Comparison of ENCODE assay signal across 23 cellular contexts in the genomic region with DNA sequence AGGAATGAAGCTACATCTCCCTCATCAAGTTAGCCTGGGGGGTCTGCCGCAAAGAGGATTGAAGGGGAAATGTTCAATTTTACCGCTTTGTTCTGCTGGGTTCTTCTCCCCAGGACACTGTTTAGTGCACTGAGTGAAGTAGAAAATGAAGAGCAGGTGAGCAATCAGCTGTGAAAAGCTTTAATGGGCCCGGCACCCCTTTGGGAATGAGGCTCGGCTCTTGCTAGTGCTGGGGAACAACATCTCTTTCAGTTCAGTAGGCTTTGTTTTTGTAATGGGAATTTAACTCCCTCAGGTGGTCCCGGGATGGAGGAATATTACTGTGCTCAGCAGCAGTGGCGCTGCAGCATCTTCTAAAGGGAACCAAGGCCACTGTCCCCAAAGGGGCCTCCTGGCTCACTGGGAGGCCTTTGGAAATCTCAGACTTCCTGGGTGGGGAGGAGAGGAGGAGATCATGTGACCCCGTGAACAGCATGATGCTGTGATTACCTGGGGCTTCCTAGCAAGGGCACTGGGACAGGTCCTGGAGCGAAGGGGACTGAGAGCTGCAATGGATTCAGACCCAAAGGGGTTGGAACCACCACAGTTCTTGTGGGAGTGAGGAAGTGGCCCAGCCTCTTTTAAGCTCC.
DNase-seq lines count a peak whose midpoint lies in the region; ATAC-seq and TF ChIP-seq lines count a peak whose summit lies in the region.
"Had no signal": no experiment of that assay in that cellular context is flagged by ENCODE, and none has a peak within 500 bp of the region (broad histone marks: within the 10 kb centered on the region; RNA-seq: fewer than 3 reads in every experiment).

No MANE protein-coding gene starts in this region.

- H3K9me1 ChIP-seq in IMR-90 (ENCODE audit: insufficient read depth, low read length), result no peaks in the 10 kb centered on the region; the same call in 1 of the 2 replicates

- BruUV-seq in IMR-90 (replicated peaks; lab: Mats Ljungman, UMichigan), result no TSS peak

- H3K4me1 ChIP-seq in DOHH2 (ENCODE audit: control insufficient read depth, low read length), result peaks cover 16% of the 10 kb centered on the region
- no peaks in the 10 kb centered on the region for H3K4me1 ChIP-seq in IMR-90 (ENCODE audit: control insufficient read depth, insufficient read depth, low read length)
- no peaks in the 10 kb centered on the region for H3K4me1 ChIP-seq in esophagus squamous epithelium
- H3K4me1 ChIP-seq: lower lobe of right lung, tibial nerve had no signal

- peak overlapping the region; percentile 75 for H2AK9ac ChIP-seq in IMR-90 (replicated peaks; ENCODE audit: low read depth, low read length, poor library complexity)

- no peak overlapping the region for H3K27ac ChIP-seq in DOHH2 (ENCODE audit: low read depth, low read length)
- H3K27ac ChIP-seq in IMR-90 (ENCODE audit: insufficient read depth, low read length), result no peak overlapping the region
- H3K27ac ChIP-seq in esophagus squamous epithelium, result no peak overlapping the region
- H3K27ac ChIP-seq: epithelial cell of prostate, lower lobe of right lung, tibial nerve had no signal

- no peak overlapping the region for H2AK5ac ChIP-seq in IMR-90 (ENCODE audit: low read depth, low read length)

- H3K23ac ChIP-seq in IMR-90 (ENCODE audit: low read depth, low read length), result no peak overlapping the region

- H3K36me3 ChIP-seq in DOHH2 (ENCODE audit: control insufficient read depth, low read length) (no peaks in the 10 kb centered on the region), IMR-90 (ENCODE audit: control insufficient read depth, insufficient read depth, low read length) (no peaks in the 10 kb centered on the region), esophagus squamous epithelium (no peaks in the 10 kb centered on the region)
- H3K36me3 ChIP-seq: lower lobe of right lung, tibial nerve had no signal

- H3K14ac ChIP-seq in IMR-90 (replicated peaks; ENCODE audit: low read depth, low read length), result no peak overlapping the region

- H2BK5ac ChIP-seq in IMR-90 (ENCODE audit: low read depth, low read length, poor library complexity, severe bottlenecking), result no peak overlapping the region

- no peaks in the 10 kb centered on the region for H3K79me2 ChIP-seq in DOHH2 (ENCODE audit: control insufficient read depth, low read length)

- no peak overlapping the region for H2BK120ac ChIP-seq in IMR-90 (ENCODE audit: low read depth, low read length)

- H3F3A ChIP-seq in DOHH2 (ENCODE audit: control insufficient read depth, insufficient read depth), result no peaks in the 10 kb centered on the region

- no peak overlapping the region for H4K8ac ChIP-seq in IMR-90 (ENCODE audit: low read depth in 2 of 2, low read length in 2 of 2)

- no peak overlapping the region for H4K91ac ChIP-seq in IMR-90 (ENCODE audit: insufficient read depth, low read depth, low read length)

- CTCF ChIA-PET in IMR-90 (lab: Yijun Ruan, JAX), result no interaction called here

- no peak overlapping the region for H2BK15ac ChIP-seq in IMR-90 (ENCODE audit: low read depth, low read length)

- no peak overlapping the region for H3K4ac ChIP-seq in IMR-90 (ENCODE audit: low read depth, low read length)

- TF ChIP-seq CTCF in DOHH2 (IDR thresholded peaks at IDR 0.05; ENCODE audit: low read depth, low read length, poor library complexity, severe bottlenecking) (no peak), IMR-90 (conservative IDR thresholded peaks at IDR 0.05; ENCODE audit: low read depth, low read length) (no peak), esophagus squamous epithelium (IDR thresholded peaks at IDR 0.05) (no peak)

- no peak overlapping the region for H4K5ac ChIP-seq in IMR-90 (ENCODE audit: low read depth, low read length)

- H3K9me2 ChIP-seq in DOHH2 (replicated peaks; ENCODE audit: control insufficient read depth, low read length), result no peaks in the 10 kb centered on the region
- H3K9me2 ChIP-seq: SK-N-SH had no signal

- POLR2A ChIA-PET in IMR-90 (lab: Charles Lee; ENCODE audit: unreplicated experiment), result no interaction called here

- H2BK20ac ChIP-seq in IMR-90 (ENCODE audit: low read depth, low read length), result no peak overlapping the region

- no peaks in the 10 kb centered on the region for H3K79me1 ChIP-seq in IMR-90 (ENCODE audit: low read depth in 1 of 2, low read length in 2 of 2)

- H3K27me3 ChIP-seq in DOHH2 (ENCODE audit: control insufficient read depth, low read length) (no peaks in the 10 kb centered on the region), IMR-90 (ENCODE audit: control insufficient read depth, insufficient read depth, low read length) (peaks cover 19% of the 10 kb centered on the region), esophagus squamous epithelium (peaks cover 0 to 3% (median 0%) of the 10 kb centered on the region in 4 donors)

- peak overlapping the region; percentile 67 for H2AFZ ChIP-seq in IMR-90 (replicated peaks; ENCODE audit: low read length, poor library complexity)

- peak overlapping the region; percentile 42 for H3K4me2 ChIP-seq in DOHH2 (ENCODE audit: low read length)
- no peak overlapping the region for H3K4me2 ChIP-seq in IMR-90 (ENCODE audit: low read depth, low read length)
- H3K4me2 ChIP-seq: SK-N-SH had no signal

- intact Hi-C loops in IMR-90 (cut with micrococcal nuclease) (no loop called here), esophagus squamous epithelium (cut with DNase I) (no loop called here)

- in situ Hi-C loops in IMR-90 (cut with MboI; ENCODE audit: low sequenced_read_pairs), result no loop called here

- no peak for TF ChIP-seq POLR2A in IMR-90 (IDR thresholded peaks at IDR 0.05; ENCODE audit: low read depth, low read length)
- TF ChIP-seq POLR2A in esophagus squamous epithelium (IDR thresholded peaks at IDR 0.05), result no peak

- dilution Hi-C loops in IMR-90 (cut with HindIII; ENCODE audit: low sequenced_read_pairs, unreplicated experiment), result no loop called here

- H3K9ac ChIP-seq in IMR-90 (ENCODE audit: low read depth, low read length), result no peak overlapping the region
- H3K9ac ChIP-seq: SK-N-SH had no signal

- no peak for DNase-seq in IMR-90
- DNase-seq in NCI-H345 treated with DMSO at 0.1 percent for 48 hours (lab: John Stamatoyannopoulos, UW; ENCODE audit: unreplicated experiment), result peak; percentile 58
- peak; percentile 64 for DNase-seq in iPS-NIHi7 (ENCODE audit: extremely low spot score)
- no peak for DNase-seq in esophagus squamous epithelium (lab: John Stamatoyannopoulos, UW)
- DNase-seq in HT-29 (ENCODE audit: low spot score), result no peak
- DNase-seq: activated CD4-positive, alpha-beta T cell treated with anti-CD3 and anti-CD28 coated beads, Interleukin-2, amount 10 ng/mL, durations not matched to agents 7 days and 5 days; CD4-positive, alpha-beta memory T cell; foreskin fibroblast; GF-D8; hippocampal formation; kidney; lower lobe of right lung; NCI-H1092 treated with DMSO at 0.1 percent for 48 hours; NCI-H446 treated with DMSO at 0.1 percent for 48 hours; SK-N-SH; stimulated activated CD4-positive, alpha-beta T cell treated with anti-CD3 and anti-CD28 coated beads, Interleukin-4, amount 100 ng/mL, for 4 hours; stimulated activated naive CD8-positive, alpha-beta T cell treated with anti-CD3 and anti-CD28 coated beads, Interleukin-15, amount 100 ng/mL, for 72 hours had no signal

- no peaks in the 10 kb centered on the region for H4K20me1 ChIP-seq in DOHH2 (ENCODE audit: control insufficient read depth, insufficient read depth, low read depth, low read length)
- no peaks in the 10 kb centered on the region for H4K20me1 ChIP-seq in IMR-90 (ENCODE audit: insufficient read depth, low read length)

- no peak overlapping the region for H3K18ac ChIP-seq in IMR-90 (ENCODE audit: low read depth, low read length)

- H3K4me3 ChIP-seq in DOHH2 (ENCODE audit: low read length) (no peak overlapping the region), IMR-90 (ENCODE audit: insufficient read depth, low read depth, low read length) (no peak overlapping the region), esophagus squamous epithelium (no peak overlapping the region)
- H3K4me3 ChIP-seq: lower lobe of right lung, tibial nerve had no signal

- TF ChIP-seq RAD21 in IMR-90 (IDR thresholded peaks at IDR 0.05; ENCODE audit: low read length), result no peak

- H3K9me3 ChIP-seq in DOHH2 (ENCODE audit: control insufficient read depth, insufficient read depth, low read length) (peaks cover 3% of the 10 kb centered on the region; the same call in 1 of the 2 replicates), IMR-90 (ENCODE audit: control insufficient read depth, insufficient read depth, low read length) (no peaks in the 10 kb centered on the region), esophagus squamous epithelium (peaks cover 0 to 2% (median 0%) of the 10 kb centered on the region in 3 donors)
- H3K9me3 ChIP-seq: lower lobe of right lung had no signal

- WGBS in IMR-90 (ENCODE audit: extremely low coverage in 2 of 2, insufficient read length in 1 of 2), 2 experiments, result 60% methylated on average over 2 of the region's 8 CpGs; no CpG with 5 or more reads in 1 of the 2 experiments
- WGBS in esophagus squamous epithelium, 2 donors, result 82 to 92% methylated on average over 4 to 6 of the region's 8 CpGs

- no peak for ATAC-seq in IMR-90 (ENCODE audit: low read depth)
- ATAC-seq in GM18511 (IDR thresholded peaks at IDR 0.05; ENCODE audit: unreplicated experiment), result no peak
- ATAC-seq in GM21529 (IDR thresholded peaks at IDR 0.05; ENCODE audit: unreplicated experiment), result no peak
- ATAC-seq: HCT116; lower lobe of right lung; stimulated activated naive CD8-positive, alpha-beta T cell treated with anti-CD3 and anti-CD28 coated beads, Interleukin-15, amount 100 ng/mL, for 72 hours had no signal

- no peak overlapping the region for H3K56ac ChIP-seq in IMR-90 (ENCODE audit: extremely low read depth, insufficient read depth, low read length)

TF ChIP-seq in IMR-90, 13 proteins besides CTCF, POLR2A, EP300 and RAD21 (continues in another document):
- TF ChIP-seq CHD1 (IDR thresholded peaks at IDR 0.05; ENCODE audit: low read depth, low read length) (no peak), RCOR1 (IDR thresholded peaks at IDR 0.05; ENCODE audit: insufficient replicate concordance, low read length) (no peak), MXI1 (IDR thresholded peaks at IDR 0.05; ENCODE audit: borderline replicate concordance, low read depth, low read length) (no peak), CEBPB (IDR thresholded peaks at IDR 0.05; ENCODE audit: low read depth, low read length) (no peak), MAZ (IDR thresholded peaks at IDR 0.05; ENCODE audit: borderline replicate concordance, low read depth, low read length) (no peak), NFE2L2 (IDR thresholded peaks at IDR 0.05; ENCODE audit: low read depth, low read length) (no peak), BHLHE40 (IDR thresholded peaks at IDR 0.05; ENCODE audit: low read depth, low read length) (no peak)

Comparison
In these comparisons a context has a peak if more than half of its experiments do, and no peak if none do; other contexts are left out.
1. DNase-seq: peak in NCI-H345 treated with DMSO at 0.1 percent for 48 hours (single experiment) and iPS-NIHi7 (single experiment); none in IMR-90 (single experiment), esophagus squamous epithelium (single experiment) and HT-29 (single experiment).